In genomic region chrX:2385224-2385623, GRCh38 we compare ENCODE assay signal across 17 cellular contexts.
DNase-seq lines count a peak whose midpoint lies in the region; ATAC-seq, FAIRE-seq and TF ChIP-seq lines count a peak whose summit lies in the region.
"Had no signal": no experiment of that assay in that cellular context is flagged by ENCODE, and none has a peak within 500 bp of the region (broad histone marks: within the 10 kb centered on the region; RNA-seq: fewer than 3 reads in every experiment).

No MANE protein-coding gene starts in this region.

- no peak overlapping the region for H4K8ac ChIP-seq in H9 (replicated peaks; ENCODE audit: insufficient read length, low read depth, low read length)

- H4K20me1 ChIP-seq in keratinocyte (ENCODE audit: control insufficient read depth, extremely low read depth, insufficient read depth, low read length): no peaks in the 10 kb centered on the region
- H4K20me1 ChIP-seq in H9 (ENCODE audit: control insufficient read depth, insufficient read depth, insufficient read length): no peaks in the 10 kb centered on the region

- no peak overlapping the region for H3K9ac ChIP-seq in keratinocyte (ENCODE audit: control insufficient read depth, extremely low read depth, insufficient read depth, low read length)
- no peak overlapping the region for H3K9ac ChIP-seq in H9 (ENCODE audit: extremely low read depth, insufficient read length, low read length)

- no peak overlapping the region for H3K56ac ChIP-seq in H9 (ENCODE audit: insufficient read length, low read depth, low read length)

- in situ Hi-C loops in astrocyte of the spinal cord (cut with HindIII; ENCODE audit: low sequenced_read_pairs): no loop called here

- DNase-seq in AG08396 (ENCODE audit: low spot score) (peak; percentile 43), astrocyte of the spinal cord (ENCODE audit: low read depth, low spot score) (peak; percentile 90), keratinocyte (ENCODE audit: low read depth, low spot score) (no peak), CD1c-positive myeloid dendritic cell (ENCODE audit: extremely low spot score) (no peak), H9 (no peak)
- DNase-seq in CD8-positive, alpha-beta memory T cell: no peak
- DNase-seq: activated CD4-positive, alpha-beta memory T cell treated with anti-CD3 and anti-CD28 coated beads for 36 hours; activated effector memory CD4-positive, alpha-beta T cell treated with anti-CD3 and anti-CD28 coated beads, Interleukin-2, amount 50 U/mL, for 16 hours; DND-41; NCI-H1105 treated with DMSO at 0.1 percent for 48 hours; NCI-H446; RPMI8226; T-helper 9 cell had no signal

- no peak overlapping the region for H3K4me3 ChIP-seq in astrocyte of the spinal cord (ENCODE audit: low read depth, low read length)
- no peak overlapping the region for H3K4me3 ChIP-seq in keratinocyte (ENCODE audit: control insufficient read depth in 2 of 3, extremely low read depth in 1 of 3, insufficient read depth in 2 of 3, low read depth in 1 of 3, low read length in 3 of 3)
- H3K4me3 ChIP-seq in CD8-positive, alpha-beta memory T cell (ENCODE audit: low read length): no peak overlapping the region

- no peak overlapping the region for H4K91ac ChIP-seq in H9 (ENCODE audit: insufficient read length, low read depth, low read length)

- no peak overlapping the region for H3K4me2 ChIP-seq in keratinocyte (ENCODE audit: control insufficient read depth, extremely low read depth, insufficient read depth, low read depth, low read length)
- H3K4me2 ChIP-seq in H9 (ENCODE audit: insufficient read depth, insufficient read length, low read length): no peak overlapping the region

- TF ChIP-seq EP300 in Ishikawa (IDR thresholded peaks at IDR 0.05; ENCODE audit: borderline replicate concordance): no peak

- H4K5ac ChIP-seq in H9 (ENCODE audit: insufficient read length, low read depth, low read length): no peak overlapping the region

- no peak overlapping the region for H2BK20ac ChIP-seq in H9 (ENCODE audit: low read depth, low read length, poor library complexity, severe bottlenecking)

- no peak overlapping the region for H3K18ac ChIP-seq in H9 (ENCODE audit: insufficient read length, low read depth, low read length)

- H3K36me3 ChIP-seq in keratinocyte (ENCODE audit: control insufficient read depth in 2 of 2, extremely low read depth in 1 of 2, insufficient read depth in 2 of 2, low read length in 2 of 2): no peaks in the 10 kb centered on the region
- no peaks in the 10 kb centered on the region for H3K36me3 ChIP-seq in CD8-positive, alpha-beta memory T cell (ENCODE audit: insufficient read depth, low read length)

- no peaks in the 10 kb centered on the region for H3K79me1 ChIP-seq in H9 (ENCODE audit: insufficient read depth, low read depth, low read length, poor library complexity, severe bottlenecking)

- no peak overlapping the region for H3K4me3 Mint-ChIP-seq in CD8-positive, alpha-beta memory T cell
- no peak overlapping the region for H3K4me3 Mint-ChIP-seq in H9
- H3K4me3 Mint-ChIP-seq: activated CD4-positive, alpha-beta memory T cell treated with anti-CD3 and anti-CD28 coated beads for 36 hours; type B pancreatic cell had no signal

- H2BK12ac ChIP-seq in H9 (ENCODE audit: insufficient read length, low read depth, low read length): no peak overlapping the region

- no peak for ATAC-seq in HG02885 (IDR thresholded peaks at IDR 0.05; ENCODE audit: poor library complexity, unreplicated experiment)

- no peak overlapping the region for H3T11ph ChIP-seq in H9 (ENCODE audit: low read length)

- no peak overlapping the region for H3K4ac ChIP-seq in H9 (ENCODE audit: low read depth, low read length)

- no peak overlapping the region for H2BK120ac ChIP-seq in H9 (ENCODE audit: low read depth, low read length, poor library complexity, severe bottlenecking)

- peaks cover 9% of the 10 kb centered on the region for H3K4me1 ChIP-seq in keratinocyte (ENCODE audit: control insufficient read depth, extremely low read depth, insufficient read depth, low read length)
- no peaks in the 10 kb centered on the region for H3K4me1 ChIP-seq in CD8-positive, alpha-beta memory T cell (ENCODE audit: insufficient read depth, low read length)
- no peaks in the 10 kb centered on the region for H3K4me1 ChIP-seq in H9 (ENCODE audit: insufficient read depth, low read length)

- no peak for TF ChIP-seq RAD21 in Ishikawa (IDR thresholded peaks at IDR 0.05; ENCODE audit: low read depth)

- peaks cover 0 to 1% (median 0%) of the 10 kb centered on the region in 3 donors for H3K4me1 Mint-ChIP-seq in CD8-positive, alpha-beta memory T cell
- peaks cover 0 to 6% of the 10 kb centered on the region in 2 experiments; a peak in 2 of 4 replicates for H3K4me1 Mint-ChIP-seq in H9

- H2AFZ ChIP-seq in keratinocyte (ENCODE audit: control insufficient read depth, low read length) (no peak overlapping the region), H9 (ENCODE audit: low read length) (no peak overlapping the region)

- H3K79me2 ChIP-seq in keratinocyte (ENCODE audit: control insufficient read depth, insufficient read depth, low read length): peaks cover 12% of the 10 kb centered on the region
- peaks cover 3% of the 10 kb centered on the region; the same call in 1 of the 2 replicates for H3K79me2 ChIP-seq in H9 (ENCODE audit: insufficient read depth, low read length)

- no peak overlapping the region for H3K14ac ChIP-seq in H9 (ENCODE audit: insufficient read depth, low read length)

- CTCF ChIA-PET in CD8-positive, alpha-beta memory T cell (lab: Charles Lee): no interaction called here

- no peak overlapping the region for H2AK5ac ChIP-seq in H9 (ENCODE audit: insufficient read length, low read length)

- H3K9me3 ChIP-seq in keratinocyte (ENCODE audit: control insufficient read depth, low read depth, low read length) (no peaks in the 10 kb centered on the region), H9 (ENCODE audit: control insufficient read depth, low read depth, low read length) (no peaks in the 10 kb centered on the region)
- H3K9me3 ChIP-seq in CD8-positive, alpha-beta memory T cell (ENCODE audit: low read length): no peaks in the 10 kb centered on the region

- dilution Hi-C loops in keratinocyte (cut with MboI; ENCODE audit: extremely low pct_ligation_motif_present, low sequenced_read_pairs): no loop called here

- peaks cover 0 to 3% of the 10 kb centered on the region in 2 donors for H3K27me3 Mint-ChIP-seq in CD8-positive, alpha-beta memory T cell
- H3K27me3 Mint-ChIP-seq in H9 (ENCODE audit: low read depth): no peaks in the 10 kb centered on the region
- H3K27me3 Mint-ChIP-seq: activated CD4-positive, alpha-beta memory T cell treated with anti-CD3 and anti-CD28 coated beads for 36 hours; type B pancreatic cell had no signal

- POLR2A ChIA-PET in CD8-positive, alpha-beta memory T cell (lab: Charles Lee): no interaction called here

- H2BK5ac ChIP-seq in H9 (ENCODE audit: insufficient read length, low read length): no peak overlapping the region

- H3K9me3 Mint-ChIP-seq in CD8-positive, alpha-beta memory T cell: no peaks in the 10 kb centered on the region
- H3K9me3 Mint-ChIP-seq in H9: peaks cover 0 to 5% of the 10 kb centered on the region in 2 experiments; a peak in 4 of 5 replicates
- H3K9me3 Mint-ChIP-seq: activated CD4-positive, alpha-beta memory T cell treated with anti-CD3 and anti-CD28 coated beads for 36 hours; type B pancreatic cell had no signal

- H3K27ac ChIP-seq in keratinocyte (ENCODE audit: control insufficient read depth, insufficient read depth, low read length): no peak overlapping the region
- H3K27ac ChIP-seq in CD8-positive, alpha-beta memory T cell (ENCODE audit: low read depth, low read length): no peak overlapping the region
- no peak overlapping the region for H3K27ac ChIP-seq in H9 (ENCODE audit: insufficient read length, low read depth, low read length)

- no peaks in the 10 kb centered on the region for H3K9me1 ChIP-seq in keratinocyte (ENCODE audit: control insufficient read depth, extremely low read depth, insufficient read depth, low read length)

- peak; percentile 65 for FAIRE-seq in keratinocyte (lab: Jason Lieb, UNC)
- FAIRE-seq: endometrium had no signal

- no peaks in the 10 kb centered on the region for H3K23me2 ChIP-seq in H9 (ENCODE audit: insufficient read length, low read depth, low read length, poor library complexity, severe bottlenecking)

- peaks cover 8 to 26% (median 17%) of the 10 kb centered on the region in 3 donors for H3K36me3 Mint-ChIP-seq in CD8-positive, alpha-beta memory T cell
- H3K36me3 Mint-ChIP-seq in H9 (ENCODE audit: insufficient read depth in 1 of 3, low read depth in 3 of 3): peaks cover 12 to 28% (median 15%) of the 10 kb centered on the region in 3 experiments

- TF ChIP-seq CTCF in astrocyte of the spinal cord (IDR thresholded peaks at IDR 0.05; ENCODE audit: low read depth, low read length) (no peak), keratinocyte (optimal IDR thresholded peaks at IDR 0.05 in 1 of 3, IDR thresholded peaks at IDR 0.05 in 1 of 3, conservative IDR thresholded peaks at IDR 0.05 in 1 of 3; ENCODE audit: extremely low read depth in 1 of 3, insufficient read depth in 2 of 3, low read length in 3 of 3) (no peak), H9 (conservative IDR thresholded peaks at IDR 0.05) (no peak)

- H3K27ac Mint-ChIP-seq in CD8-positive, alpha-beta memory T cell: no peak overlapping the region
- H3K27ac Mint-ChIP-seq in H9: no peak overlapping the region
- H3K27ac Mint-ChIP-seq: activated CD4-positive, alpha-beta memory T cell treated with anti-CD3 and anti-CD28 coated beads for 36 hours; type B pancreatic cell had no signal

- no peaks in the 10 kb centered on the region for H3K27me3 ChIP-seq in keratinocyte (ENCODE audit: control insufficient read depth, extremely low read depth, insufficient read depth, low read length)
- H3K27me3 ChIP-seq in CD8-positive, alpha-beta memory T cell (ENCODE audit: insufficient read depth, low read length, poor library complexity, severe bottlenecking): no peaks in the 10 kb centered on the region
- H3K27me3 ChIP-seq in H9 (ENCODE audit: insufficient read depth, low read length): no peaks in the 10 kb centered on the region

- H3K23ac ChIP-seq in H9 (ENCODE audit: insufficient read length, low read depth, low read length): no peak overlapping the region

- no peak overlapping the region for H2BK15ac ChIP-seq in H9 (ENCODE audit: low read depth, low read length)

- WGBS in H9 (ENCODE audit: extremely low coverage, insufficient read length, low lambda C conversion rate): no CpG with 5 or more reads among the region's 3 CpGs

TF ChIP-seq in Ishikawa, 13 proteins besides CTCF, POLR2A, EP300 and RAD21:
- TF ChIP-seq TEAD4 (IDR thresholded peaks at IDR 0.05): peak; percentile 65
- no peak for TF ChIP-seq TAF1 (IDR thresholded peaks at IDR 0.05; ENCODE audit: low read depth)
- TF ChIP-seq FOXM1 (IDR thresholded peaks at IDR 0.05; ENCODE audit: borderline replicate concordance, low read depth): peak; percentile 15; the same call in 1 of the 2 replicates
- TF ChIP-seq USF1 (IDR thresholded peaks at IDR 0.05): no peak
- no peak for TF ChIP-seq CREB1 (IDR thresholded peaks at IDR 0.05; ENCODE audit: low read depth)
TF ChIP-seq in Ishikawa: peak in this region for 2.

Comparison
In these comparisons a context has a peak if more than half of its experiments do, and no peak if none do; other contexts are left out.
1. DNase-seq: peak in AG08396 (single experiment) and astrocyte of the spinal cord (single experiment); none in keratinocyte (single experiment), CD1c-positive myeloid dendritic cell (single experiment), CD8-positive, alpha-beta memory T cell (0 of 5) and H9 (single experiment).